Comparison of ENCODE assay signal across 18 cellular contexts in the genomic region with DNA sequence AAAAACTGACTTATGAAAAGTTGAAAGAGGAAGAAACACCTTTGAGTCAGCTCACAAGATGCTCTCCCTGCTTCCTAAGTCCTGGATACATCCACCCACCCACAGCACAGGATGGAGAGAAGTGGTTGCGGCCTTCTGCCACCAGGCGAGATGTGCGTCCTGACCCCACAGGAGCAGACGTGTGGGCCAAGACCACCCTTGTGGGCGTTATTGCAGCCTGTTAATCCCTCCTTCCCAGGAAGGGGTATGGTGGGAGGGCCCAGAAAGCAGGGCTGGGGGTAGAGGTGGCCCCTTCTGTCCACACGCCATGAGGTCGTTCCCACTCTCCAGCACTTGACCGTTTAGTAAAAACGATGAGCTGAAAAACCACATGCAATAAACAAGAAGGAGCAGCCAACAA. TPM values are rescaled to one million over a fixed set of nuclear protein-coding genes. Genes with fewer than 3 reads are reported as not detected.
DNase-seq lines count a peak whose midpoint lies in the region; ATAC-seq and TF ChIP-seq lines count a peak whose summit lies in the region.
"Had no signal": no experiment of that assay in that cellular context is flagged by ENCODE, and none has a peak within 500 bp of the region (broad histone marks: within the 10 kb centered on the region; RNA-seq: fewer than 3 reads in every experiment).

No MANE protein-coding gene starts in this region.

- CTCF ChIA-PET in RWPE1 (lab: Yijun Ruan, JAX): interaction anchor here (1.0 kb wide), 1 partner anchor 136 kb away, joined by 3 read pairs; no protein-coding TSS in a partner anchor

- H3K36me3 ChIP-seq in lower lobe of right lung: peaks cover 44% of the 10 kb centered on the region
- H3K36me3 ChIP-seq in skeletal muscle tissue (ENCODE audit: control insufficient read depth in 3 of 3, insufficient read depth in 3 of 3, low read length in 3 of 3): peaks cover 27 to 38% (median 34%) of the 10 kb centered on the region in 3 donors

- H3K4me1 ChIP-seq in lower lobe of right lung (peaks cover 35% of the 10 kb centered on the region), skeletal muscle tissue (ENCODE audit: control insufficient read depth in 3 of 3, insufficient read depth in 3 of 3, low read length in 3 of 3) (peaks cover 36 to 58% (median 38%) of the 10 kb centered on the region in 3 donors)

- H3K27ac ChIP-seq in RWPE1: peak overlapping the region; percentile 43
- peak overlapping the region; percentile 65 for H3K27ac ChIP-seq in lower lobe of right lung
- H3K27ac ChIP-seq in skeletal muscle tissue (ENCODE audit: low read depth, low read length): peak overlapping the region; percentile 66

- no peak overlapping the region for H3K4me3 ChIP-seq in lower lobe of right lung
- no peak overlapping the region for H3K4me3 ChIP-seq in skeletal muscle tissue (ENCODE audit: low read length in 3 of 3)
- H3K4me3 ChIP-seq: BLaER1 had no signal

- POLR2A ChIA-PET in RWPE1 (lab: Yijun Ruan, JAX; ENCODE audit: low non-redundant PET): no interaction called here

- H3K9me3 ChIP-seq in lower lobe of right lung: no peaks in the 10 kb centered on the region
- no peaks in the 10 kb centered on the region for H3K9me3 ChIP-seq in skeletal muscle tissue (ENCODE audit: control insufficient read depth in 3 of 3, low read length in 3 of 3)

- TF ChIP-seq CTCF in RWPE1 (conservative IDR thresholded peaks at IDR 0.05; ENCODE audit: low read depth) (no peak), lower lobe of right lung (IDR thresholded peaks at IDR 0.05) (no peak)

- intact Hi-C loops in Right ventricle myocardium superior (cut with DNase I): no loop called here
- intact Hi-C loops in cardiac septum (cut with DNase I): no loop called here
- intact Hi-C loops in lower lobe of right lung (cut with DNase I): no loop called here

- no peaks in the 10 kb centered on the region for H3K27me3 ChIP-seq in lower lobe of right lung (ENCODE audit: low read depth)
- no peaks in the 10 kb centered on the region for H3K27me3 ChIP-seq in skeletal muscle tissue (ENCODE audit: control insufficient read depth in 3 of 3, insufficient read depth in 3 of 3, low read length in 3 of 3)
- H3K27me3 ChIP-seq: BLaER1 had no signal

- peak; percentile 16 for DNase-seq in Right ventricle myocardium superior
- no peak for DNase-seq in cardiac septum (ENCODE audit: low spot score)
- DNase-seq in RWPE1 (ENCODE audit: low spot score): no peak
- no peak for DNase-seq in lower lobe of right lung
- no peak for DNase-seq in HK-2 (ENCODE audit: unreplicated experiment)
- DNase-seq: 8988T; H9; NCI-H187 treated with DMSO at 0.1 percent for 48 hours; NCI-H69; NK-92 treated with Interleukin-12 subunit alpha and Interleukin-12 subunit beta, amount 100 ng/mL, for 24 hours; OCI-M1 had no signal

- H3K9ac ChIP-seq in skeletal muscle tissue (ENCODE audit: low read depth in 1 of 3, low read length in 3 of 3): no peak overlapping the region

- ATAC-seq in Right ventricle myocardium superior (ENCODE audit: poor library complexity) (no peak), lower lobe of right lung (no peak), GM19351 (IDR thresholded peaks at IDR 0.05; ENCODE audit: unreplicated experiment) (no peak), HG03432 (IDR thresholded peaks at IDR 0.05; ENCODE audit: unreplicated experiment) (no peak)

RNA-seq across cellular contexts. Expression of a gene that starts 2.3 kb away (rescaled TPM):
- total RNA-seq in Right ventricle myocardium superior: 74.5 TPM
- total RNA-seq in cardiac septum: 63.1 TPM
- total RNA-seq in lower lobe of right lung: 94.2 TPM
- total RNA-seq in skeletal muscle tissue: 39.1 TPM

RNA-seq across cellular contexts. Expression of a gene that starts 28.6 kb away (rescaled TPM):
- 21.9 TPM for total RNA-seq in Right ventricle myocardium superior
- 21.6 TPM for total RNA-seq in cardiac septum
- 25.2 TPM for total RNA-seq in lower lobe of right lung
- 3.7 TPM for total RNA-seq in skeletal muscle tissue

RNA-seq across cellular contexts. Expression of a gene that starts 41.5 kb away (rescaled TPM):
- total RNA-seq in Right ventricle myocardium superior (20.6 TPM), cardiac septum (19.2 TPM), lower lobe of right lung (37.2 TPM), skeletal muscle tissue (13.6 TPM)

RNA-seq across cellular contexts. Expression of a gene that starts 43.2 kb away (rescaled TPM):
- total RNA-seq in Right ventricle myocardium superior (0.65 TPM), cardiac septum (1.7 TPM), lower lobe of right lung (15.0 TPM), skeletal muscle tissue (0.52 TPM)
- total RNA-seq: G401, HT1080 had no signal

RNA-seq across cellular contexts. Expression of a gene that starts 58.2 kb away (rescaled TPM):
- total RNA-seq in Right ventricle myocardium superior: not detected
- not detected for total RNA-seq in cardiac septum
- total RNA-seq in lower lobe of right lung: not detected
- not detected for total RNA-seq in skeletal muscle tissue
- total RNA-seq: G401, H9, HT1080, LHCN-M2 had no signal
